Comparison of ENCODE assay signal across 1 cellular context in the genomic region with DNA sequence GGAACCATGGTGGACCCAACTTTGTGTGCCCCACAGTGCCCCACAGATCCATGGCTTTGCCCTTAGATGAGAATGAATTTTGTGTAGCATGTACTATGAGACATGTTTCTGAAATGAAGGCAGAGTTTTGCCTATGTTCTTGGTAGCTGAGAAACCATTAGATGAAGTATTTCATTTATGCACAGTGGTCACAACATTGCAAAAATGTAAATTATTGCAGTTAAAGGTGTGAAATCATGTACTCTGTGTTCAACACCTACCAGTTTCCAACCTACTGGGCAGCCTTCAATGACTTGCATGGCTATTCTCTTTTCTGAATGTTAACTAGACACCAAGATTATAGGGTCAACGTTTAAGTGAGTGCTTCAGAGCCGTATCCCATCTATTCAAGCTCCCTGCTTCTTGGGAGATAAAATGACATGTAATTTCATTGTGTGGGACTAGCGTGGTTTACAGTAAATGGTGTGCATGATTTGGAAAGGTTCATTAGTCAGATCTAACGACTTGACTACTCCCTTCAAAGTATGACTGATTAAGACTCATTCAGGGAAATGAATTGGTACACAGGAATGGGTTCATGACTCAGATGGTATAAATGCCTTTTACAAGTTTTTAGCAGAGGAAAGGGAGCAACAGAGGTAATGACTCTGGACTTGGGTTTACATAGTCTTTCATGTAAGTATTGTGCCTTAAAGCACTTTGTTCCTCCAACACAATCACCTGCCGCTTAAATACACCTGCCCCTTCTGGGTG.
TF ChIP-seq lines count a peak whose summit lies in the region.

No MANE protein-coding gene starts in this region.

TF ChIP-seq in HepG2, 621 proteins besides CTCF, POLR2A, EP300 and RAD21 (continued from another document):
- TF ChIP-seq DMTF1 (CRISPR knock-in tag; IDR thresholded peaks at IDR 0.05) (no peak), CCDC6 (CRISPR knock-in tag; IDR thresholded peaks at IDR 0.05) (no peak), SMARCC2 (IDR thresholded peaks at IDR 0.05) (no peak), TCF7 (IDR thresholded peaks at IDR 0.05; ENCODE audit: low read depth) (no peak), TSC22D2 (CRISPR knock-in tag; IDR thresholded peaks at IDR 0.05; ENCODE audit: borderline replicate concordance) (no peak)
